8 cellular contexts compared by ENCODE assay signal in the genomic region with DNA sequence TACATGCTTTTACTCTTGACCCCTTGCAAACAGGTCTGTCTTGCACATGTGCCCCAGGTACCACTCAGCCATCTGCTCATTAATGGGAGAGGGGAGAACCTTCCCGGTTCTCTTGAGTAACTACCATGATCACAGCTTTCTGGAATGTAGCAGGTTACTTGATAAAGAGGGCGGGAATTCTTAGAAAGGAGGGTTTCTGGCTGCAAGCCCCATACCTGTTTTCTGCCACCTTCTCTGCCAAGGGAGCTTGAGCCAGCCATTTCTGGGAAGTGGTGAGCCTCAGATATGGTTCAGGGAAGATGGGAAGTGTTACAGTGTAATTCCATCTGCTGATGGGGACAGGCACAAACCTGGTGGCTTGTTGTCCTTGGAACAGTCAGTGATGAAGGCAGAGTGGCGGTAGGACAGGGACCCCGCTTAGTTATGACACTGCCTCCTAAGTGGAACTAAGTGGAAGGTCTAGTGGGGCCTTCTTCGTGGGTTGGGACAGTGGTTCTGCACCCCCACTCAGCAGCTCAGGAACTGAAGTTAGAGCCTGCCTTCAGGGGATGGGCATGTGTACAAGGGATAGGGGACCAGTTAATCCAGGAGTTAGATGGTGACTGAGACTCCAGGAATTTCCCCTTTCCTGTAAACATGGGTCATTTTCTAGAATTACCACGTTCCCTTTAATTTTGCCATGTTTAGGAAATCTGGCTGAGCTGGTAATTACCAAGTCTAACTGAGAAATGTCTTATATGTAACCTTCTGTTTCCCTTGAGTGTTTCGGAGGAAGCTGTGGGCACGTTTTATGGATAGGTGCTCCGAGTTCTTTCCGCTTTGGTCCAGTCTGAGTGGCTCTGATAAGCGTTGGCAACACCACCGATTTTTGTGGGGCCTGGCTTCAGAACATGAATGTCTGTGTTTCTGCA. TPM values are rescaled to one million over a fixed set of nuclear protein-coding genes. Genes with fewer than 3 reads are reported as not detected.
A peak's percentile ranks its signal among the peaks of the same experiment; 100 is the strongest.
DNase-seq lines count a peak whose midpoint lies in the region; ATAC-seq, FAIRE-seq and TF ChIP-seq lines count a peak whose summit lies in the region.

No MANE protein-coding gene starts in this region.

- no peak for TF ChIP-seq CTCF in DND-41 (IDR thresholded peaks at IDR 0.05; ENCODE audit: borderline replicate concordance, extremely low read depth, low read length, poor library complexity, severe bottlenecking)
- no peak for TF ChIP-seq CTCF in OCI-LY7 (conservative IDR thresholded peaks at IDR 0.05; ENCODE audit: low read length)
- TF ChIP-seq CTCF in pancreas (IDR thresholded peaks at IDR 0.05): no peak

- peak overlapping the region; percentile 40 for H3K27ac Mint-ChIP-seq in dendritic cell treated with granulocyte-macrophage colony-stimulating factor and Interleukin-4, amounts not matched to agents 40 ng/mL and 50 ng/mL, for 4 days

- H3K27me3 ChIP-seq in DND-41 (ENCODE audit: insufficient read depth, low read length, poor library complexity) (no peaks in the 10 kb centered on the region), pancreas (no peaks in the 10 kb centered on the region)

- no peak overlapping the region for H3K4me3 Mint-ChIP-seq in dendritic cell treated with granulocyte-macrophage colony-stimulating factor and Interleukin-4, amounts not matched to agents 40 ng/mL and 50 ng/mL, for 4 days

- no peaks in the 10 kb centered on the region for H4K20me1 ChIP-seq in DND-41 (ENCODE audit: insufficient read depth, low read length)
- H4K20me1 ChIP-seq in OCI-LY7 (ENCODE audit: insufficient read depth, low read length): no peaks in the 10 kb centered on the region; the same call in 1 of the 2 replicates

- FAIRE-seq in pancreas (lab: Jason Lieb, UNC): no peak

- no peak overlapping the region for H2AFZ ChIP-seq in DND-41 (ENCODE audit: low read depth, low read length)
- H2AFZ ChIP-seq in OCI-LY7 (ENCODE audit: low read length): no peak overlapping the region

- H3K4me1 Mint-ChIP-seq in dendritic cell treated with granulocyte-macrophage colony-stimulating factor and Interleukin-4, amounts not matched to agents 40 ng/mL and 50 ng/mL, for 4 days (ENCODE audit: low read depth): peaks cover 89% of the 10 kb centered on the region

- POLR2A ChIA-PET in OCI-LY7 (lab: Charles Lee): interaction anchor here (0.8 kb wide), 1 partner anchor 12 kb away, joined by 3 read pairs; no protein-coding TSS in a partner anchor

- H3K4me3 ChIP-seq in DND-41 (ENCODE audit: low read depth in 1 of 2, low read length in 2 of 2) (peak overlapping the region in 1 of 2 experiments; percentile 45; a peak in 2 of 4 replicates), OCI-LY7 (ENCODE audit: low read depth, low read length, poor library complexity, severe bottlenecking) (no peak overlapping the region), pancreas (no peak overlapping the region)

- H3K27ac ChIP-seq in DND-41 (ENCODE audit: low read length) (peak overlapping the region; percentile 93), OCI-LY7 (ENCODE audit: low read depth, low read length, poor library complexity, severe bottlenecking) (no peak overlapping the region), pancreas (peak overlapping the region in 2 of 4 donors; percentile 51 to 74)

- peak overlapping the region; percentile 62 for H3K9ac ChIP-seq in DND-41 (ENCODE audit: low read depth, low read length)

- CTCF ChIA-PET in OCI-LY7 (lab: Charles Lee; ENCODE audit: unreplicated experiment): no interaction called here

- peak overlapping the region; percentile 70 for H3K4me2 ChIP-seq in DND-41 (ENCODE audit: insufficient read depth, low read length)
- H3K4me2 ChIP-seq in OCI-LY7 (ENCODE audit: low read length): peak overlapping the region; percentile 51; the same call in 1 of the 2 replicates

- H3K79me2 ChIP-seq in DND-41 (ENCODE audit: insufficient read depth, low read length): peaks cover 89% of the 10 kb centered on the region
- H3K79me2 ChIP-seq in OCI-LY7 (ENCODE audit: insufficient read depth, low read depth, low read length): peaks cover 24% of the 10 kb centered on the region; the same call in 1 of the 2 replicates

- no peak for ATAC-seq in DND-41 (ENCODE audit: insufficient read depth, low read depth)
- peak; percentile 37 to 80 (median 55) for ATAC-seq in pancreas

- no peaks in the 10 kb centered on the region for H3K9me2 ChIP-seq in OCI-LY7 (ENCODE audit: insufficient read depth, low read length)

- H3K9me3 ChIP-seq in DND-41 (ENCODE audit: insufficient read depth, low read length, severe bottlenecking): no peaks in the 10 kb centered on the region
- H3K9me3 ChIP-seq in OCI-LY7 (ENCODE audit: low read length): no peaks in the 10 kb centered on the region
- no peaks in the 10 kb centered on the region for H3K9me3 ChIP-seq in pancreas

- intact Hi-C loops in OCI-LY7 (cut with micrococcal nuclease; ENCODE audit: unreplicated experiment) (no loop called here), pancreas (cut with DNase I) (no loop called here)
- intact Hi-C loops in dendritic cell treated with granulocyte-macrophage colony-stimulating factor and Interleukin-4, amounts not matched to agents 40 ng/mL and 50 ng/mL, for 4 days (cut with micrococcal nuclease): no loop called here

- H3K36me3 ChIP-seq in DND-41 (ENCODE audit: insufficient read depth, low read length): peaks cover 7% of the 10 kb centered on the region
- H3K36me3 ChIP-seq in OCI-LY7 (ENCODE audit: insufficient read depth, low read length): no peaks in the 10 kb centered on the region
- H3K36me3 ChIP-seq in pancreas: no peaks in the 10 kb centered on the region

- H3K9me3 Mint-ChIP-seq in dendritic cell treated with granulocyte-macrophage colony-stimulating factor and Interleukin-4, amounts not matched to agents 40 ng/mL and 50 ng/mL, for 4 days: no peaks in the 10 kb centered on the region

- H3K4me1 ChIP-seq in DND-41 (ENCODE audit: insufficient read depth, low read length) (peaks cover 82% of the 10 kb centered on the region), OCI-LY7 (ENCODE audit: insufficient read depth, low read length, poor library complexity, severe bottlenecking) (peaks cover 81% of the 10 kb centered on the region), pancreas (peaks cover 8 to 62% (median 10%) of the 10 kb centered on the region in 3 donors)

- no peaks in the 10 kb centered on the region for H3K36me3 Mint-ChIP-seq in dendritic cell treated with granulocyte-macrophage colony-stimulating factor and Interleukin-4, amounts not matched to agents 40 ng/mL and 50 ng/mL, for 4 days (ENCODE audit: low read depth)

- DNase-seq in DND-41: no peak
- no peak for DNase-seq in OCI-LY7 (ENCODE audit: low spot score)
- DNase-seq in pancreas: peak in 5 of 6 donors; percentile 11 to 68 (median 50)
- no peak for DNase-seq in epidermal melanocyte (ENCODE audit: insufficient read length, low spot score)
- DNase-seq in NCI-H2029 treated with DMSO at 0.1 percent for 48 hours (lab: John Stamatoyannopoulos, UW): no peak
- no peak for DNase-seq in NCI-H2081 (lab: John Stamatoyannopoulos, UW)
- DNase-seq in NCI-H2171 (lab: John Stamatoyannopoulos, UW): no peak

- no TSS peak for BruUV-seq in OCI-LY7 (replicated peaks; lab: Mats Ljungman, UMichigan)

- H3K27me3 Mint-ChIP-seq in dendritic cell treated with granulocyte-macrophage colony-stimulating factor and Interleukin-4, amounts not matched to agents 40 ng/mL and 50 ng/mL, for 4 days: no peaks in the 10 kb centered on the region

- WGBS in pancreas, 2 donors: 64 to 65% methylated on average over 12 of the region's 12 CpGs

RNA-seq across cellular contexts. Expression of a gene that starts 35.2 kb away (rescaled TPM):
- total RNA-seq in OCI-LY7 (2014; rRNA removed; shearing (Covaris generic)): 46.5 and 51.3 TPM in 2 replicates
- 38.7 and 42.2 TPM in 2 replicates for total RNA-seq in OCI-LY7 (2022)
- 10 to 100 TPM; 17.1 to 35.9 (median 20.5) TPM for total RNA-seq in pancreas
- 10 to 100 TPM; 15.5 to 16.5 TPM for polyA plus RNA-seq in pancreas

Comparison
In these comparisons a context has a peak if more than half of its experiments do, and no peak if none do; other contexts are left out.
1. DNase-seq: peak in pancreas (5 of 6); none in DND-41 (single experiment), OCI-LY7 (single experiment), epidermal melanocyte (single experiment), NCI-H2029 treated with DMSO at 0.1 percent for 48 hours (single experiment), NCI-H2081 (0 of 2) and NCI-H2171 (single experiment).